In the genomic region with DNA sequence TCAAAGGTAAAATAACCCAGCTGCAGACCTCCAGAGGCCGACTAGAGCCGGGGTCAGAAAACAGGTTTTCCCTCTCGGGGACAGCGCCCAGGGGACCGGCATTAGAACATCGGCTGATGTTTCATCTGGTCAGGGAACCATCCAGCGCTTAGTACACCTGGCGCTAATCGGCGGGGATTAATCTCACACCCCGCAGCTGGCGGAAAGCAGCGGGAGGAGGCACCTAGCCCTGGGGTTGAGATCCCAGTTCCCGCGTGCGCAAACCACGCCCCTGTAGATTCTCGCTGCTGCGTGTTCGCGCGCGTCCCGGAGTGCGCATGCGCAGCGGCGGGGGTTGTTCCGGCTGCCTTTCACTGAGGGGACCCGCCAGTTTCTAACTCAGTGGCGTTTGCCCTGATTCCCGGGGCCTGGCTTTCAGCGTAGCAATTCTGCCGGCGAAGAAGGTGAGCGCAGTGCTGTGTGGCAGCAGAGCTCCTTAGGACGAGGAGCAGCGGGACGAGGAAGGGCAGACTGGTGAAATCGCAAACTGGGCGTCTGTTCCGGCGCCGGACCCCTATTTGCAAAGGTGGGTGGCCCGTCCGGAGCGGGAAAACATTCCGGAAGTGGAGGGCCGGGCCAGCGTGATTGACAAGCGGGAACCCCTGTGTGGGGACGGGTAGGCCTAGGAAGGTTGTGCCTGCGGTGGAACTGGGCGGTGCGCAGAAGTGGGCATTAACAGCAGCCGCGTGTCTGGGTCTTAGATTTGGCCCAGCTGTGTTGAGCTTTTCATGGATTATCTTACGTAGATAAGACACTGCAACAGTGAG, we compare ENCODE assay signal across 8 cellular contexts. TPM values are rescaled to one million over a fixed set of nuclear protein-coding genes. Genes with fewer than 3 reads are reported as not detected.
A peak's percentile ranks its signal among the peaks of the same experiment; 100 is the strongest.
DNase-seq lines count a peak whose midpoint lies in the region; ATAC-seq, FAIRE-seq and TF ChIP-seq lines count a peak whose summit lies in the region.
"Not testable (repeated sequence)": the region's sequence is repeated elsewhere in the genome, so short reads cannot be mapped to it uniquely, and the experiment has no call there.

TSS of gene DDX11 (plus strand) at position 334 of the 806 bp plus-strand sequence. CDS start 4,534 bp downstream, outside the sequence.

- H3K4me3 ChIP-seq in AG04450 (ENCODE audit: low read depth, low read length) (peak within 1 kb of the TSS; percentile 71), WI38 (ENCODE audit: low read depth, low read length) (peak within 1 kb of the TSS; percentile 65), bronchial epithelial cell (ENCODE audit: low read depth, low read length) (peak within 1 kb of the TSS; percentile 53)

- H3K27me3 ChIP-seq in AG04450 (ENCODE audit: control insufficient read depth, insufficient read depth, low read length); bronchial epithelial cell (ENCODE audit: control insufficient read depth, insufficient read depth, low read length): not testable (repeated sequence)

- H3K9me3 ChIP-seq in AG04450 (ENCODE audit: control insufficient read depth, insufficient read depth, low read length): not testable (repeated sequence)

- peak; percentile 83 for DNase-seq in AG04450 (ENCODE audit: low read depth, low spot score)
- DNase-seq in NCI-H2227 treated with DMSO at 0.1 percent for 48 hours (lab: John Stamatoyannopoulos, UW): peak; percentile 81
- DNase-seq in bronchial epithelial cell (ENCODE audit: low read depth): peak; percentile 74
- peak; percentile 87 for DNase-seq in inferior parietal cortex (ENCODE audit: extremely low spot score)
- peak; percentile 88 to 92 for DNase-seq in stimulated activated CD4-positive, alpha-beta T cell treated with anti-CD3 and anti-CD28 coated beads, Interleukin-12 subunit alpha, Interleukin-12 subunit beta, amount 100 ng/mL, for 24 hours (ENCODE audit: low read depth in 2 of 2)

- H3K36me3 ChIP-seq in bronchial epithelial cell (ENCODE audit: control insufficient read depth, insufficient read depth, low read length): not testable (repeated sequence)

- H3K27ac ChIP-seq in AG04450 (ENCODE audit: low read depth, low read length): peak within 1 kb of the TSS; percentile 78

- FAIRE-seq in bronchial epithelial cell (lab: Jason Lieb, UNC): not testable (repeated sequence)

- peak; percentile 94 for ATAC-seq in GM18909 (IDR thresholded peaks at IDR 0.05; ENCODE audit: poor library complexity, unreplicated experiment)
- peak; percentile 95 for ATAC-seq in HG03159 (IDR thresholded peaks at IDR 0.05; ENCODE audit: unreplicated experiment)

- POLR2A ChIA-PET in AG04450 (lab: Yijun Ruan, JAX): not testable (repeated sequence)

- CTCF ChIA-PET in AG04450 (lab: Charles Lee): not testable (repeated sequence)

- TF ChIP-seq CTCF in AG04450 (IDR thresholded peaks at IDR 0.05; ENCODE audit: low read depth, low read length); WI38 (IDR thresholded peaks at IDR 0.05; ENCODE audit: low read depth, low read length); bronchial epithelial cell (IDR thresholded peaks at IDR 0.05; ENCODE audit: insufficient read depth, low read length, severe bottlenecking): not testable (repeated sequence)

RNA-seq across cellular contexts. Expression of gene DDX11, which starts in this region (rescaled TPM):
- 5.1 and 5.8 TPM in 2 replicates for polyA plus RNA-seq in AG04450 (2011; rRNA removed)
- 9.9 and 14.6 TPM in 2 replicates for polyA minus RNA-seq in AG04450 (2011; rRNA and poly(A)+ RNA removed)
- 17.1 and 20.9 TPM in 2 replicates for total RNA-seq in bronchial epithelial cell

Comparison
In these comparisons a context has a peak if more than half of its experiments do, and no peak if none do; other contexts are left out.
1. Peak in every context shown above with its lines: DNase-seq, ATAC-seq, H3K4me3 ChIP-seq and H3K27ac ChIP-seq.